In genomic region chr20:6162239-6162638, GRCh38 we compare ENCODE assay signal across 17 cellular contexts. TPM values are rescaled to one million over a fixed set of nuclear protein-coding genes. Genes with fewer than 3 reads are reported as not detected.
A peak's percentile ranks its signal among the peaks of the same experiment; 100 is the strongest.
DNase-seq lines count a peak whose midpoint lies in the region; ATAC-seq and TF ChIP-seq lines count a peak whose summit lies in the region.
"Had no signal": no experiment of that assay in that cellular context is flagged by ENCODE, and none has a peak within 500 bp of the region (broad histone marks: within the 10 kb centered on the region; RNA-seq: fewer than 3 reads in every experiment).

No MANE protein-coding gene starts in this region.

- 11 to 18% (median 17%) methylated on average over 4 of the region's 4 CpGs for WGBS in psoas muscle, 3 donors

- no peaks in the 10 kb centered on the region for H3K36me3 ChIP-seq in SJCRH30
- no peaks in the 10 kb centered on the region for H3K36me3 ChIP-seq in cardiac muscle cell
- no peaks in the 10 kb centered on the region for H3K36me3 ChIP-seq in psoas muscle (ENCODE audit: insufficient read depth in 1 of 2, low read depth in 1 of 2)
- H3K36me3 ChIP-seq: HAP-1 had no signal

- peak; percentile 53 to 75 (median 64) for ATAC-seq in psoas muscle
- ATAC-seq: activated CD8-positive, alpha-beta memory T cell treated with anti-CD3 and anti-CD28 coated beads, Interleukin-2, amount 10 ng/mL, durations not matched to agents 7 days and 5 days; foreskin keratinocyte; left colon had no signal

- peaks cover 6% of the 10 kb centered on the region; the same call in 1 of the 2 replicates for H3K27me3 ChIP-seq in SJCRH30
- H3K27me3 ChIP-seq in cardiac muscle cell, result no peaks in the 10 kb centered on the region
- no peaks in the 10 kb centered on the region for H3K27me3 ChIP-seq in psoas muscle (ENCODE audit: insufficient read depth in 3 of 3, low read length in 2 of 3)

- H3K27ac ChIP-seq in SJCRH30, result no peak overlapping the region
- peak overlapping the region; percentile 10 for H3K27ac ChIP-seq in cardiac muscle cell
- H3K27ac ChIP-seq in psoas muscle, result no peak overlapping the region
- H3K27ac ChIP-seq: foreskin keratinocyte had no signal

- no peak for TF ChIP-seq CTCF in cardiac muscle cell (IDR thresholded peaks at IDR 0.05; ENCODE audit: low read depth, low read length)
- TF ChIP-seq CTCF in psoas muscle (IDR thresholded peaks at IDR 0.05), result no peak
- TF ChIP-seq CTCF in GM13977 (IDR thresholded peaks at IDR 0.05; ENCODE audit: extremely low read depth, insufficient read depth, missing control alignments), result no peak

- H3K9me3 ChIP-seq in SJCRH30 (replicated peaks) (no peaks in the 10 kb centered on the region), cardiac muscle cell (ENCODE audit: low read depth) (no peaks in the 10 kb centered on the region), psoas muscle (no peaks in the 10 kb centered on the region)
- H3K9me3 ChIP-seq: HAP-1 had no signal

- DNase-seq in C1 segment of cervical spinal cord (lab: John Stamatoyannopoulos, UW), result peak in 8 of 14 donors; percentile 3 to 60 (median 16)
- DNase-seq in SJCRH30, result peak; percentile 25
- peak; percentile 56 to 86 for DNase-seq in cardiac muscle cell (ENCODE audit: low read depth in 1 of 2, low spot score in 1 of 2)
- peak; percentile 74 to 86 for DNase-seq in psoas muscle
- DNase-seq in germinal center (ENCODE audit: low spot score), result no peak
- DNase-seq in GM13977 (ENCODE audit: low spot score), result no peak
- no peak for DNase-seq in NCI-H1436 (lab: John Stamatoyannopoulos, UW)
- DNase-seq in NOMO-1 treated with dmso at 0.1 percent for 144 hours (lab: John Stamatoyannopoulos, UW; ENCODE audit: unreplicated experiment), result no peak
- DNase-seq: activated CD8-positive, alpha-beta memory T cell treated with anti-CD3 and anti-CD28 coated beads, Interleukin-2, amount 10 ng/mL, durations not matched to agents 7 days and 5 days; activated naive CD4-positive, alpha-beta T cell treated with anti-CD3 and anti-CD28 coated beads, Interleukin-2, amount 50 U/mL, for 16 hours; cortex of kidney; DMS79; foreskin keratinocyte; NCI-H774; SIG-M5 had no signal

- no peaks in the 10 kb centered on the region for H3K4me1 ChIP-seq in SJCRH30
- H3K4me1 ChIP-seq in cardiac muscle cell (ENCODE audit: low read depth), result peaks cover 21% of the 10 kb centered on the region
- H3K4me1 ChIP-seq in psoas muscle, result peaks cover 8% of the 10 kb centered on the region
- H3K4me1 ChIP-seq: foreskin keratinocyte had no signal

- in situ Hi-C loops in GM13977 (cut with MboI; ENCODE audit: low pct_unique_long_range_greater_than_20kb, low sequenced_read_pairs, unreplicated experiment), result no loop called here

- H3K4me3 ChIP-seq in SJCRH30 (no peak overlapping the region), cardiac muscle cell (no peak overlapping the region), psoas muscle (no peak overlapping the region)
- H3K4me3 ChIP-seq: HAP-1 had no signal

- intact Hi-C loops in psoas muscle (cut with DNase I), result no loop called here

RNA-seq across cellular contexts. Expression of gene FERMT1, which starts 39.4 kb away (rescaled TPM):
- 4.7 and 5.7 TPM in 2 replicates for total RNA-seq in SJCRH30 (2014; rRNA removed; shearing (Covaris generic))
- total RNA-seq in cardiac muscle cell (9.3 and 15.2 TPM in 2 replicates), psoas muscle (1 to 10 TPM in 1 of 4 donors, under 1 TPM in 3; 0.13 to 1.0 (median 0.38) TPM)
- polyA plus RNA-seq in cardiac muscle cell (9.6 and 10.5 TPM in 2 replicates), psoas muscle (under 1 TPM; 0.03 to 0.06 (median 0.04) TPM)

Comparison
In these comparisons a context has a peak if more than half of its experiments do, and no peak if none do; other contexts are left out.
1. DNase-seq: peak in C1 segment of cervical spinal cord (8 of 14), SJCRH30 (2 of 2), cardiac muscle cell (2 of 2) and psoas muscle (2 of 2); none in germinal center (single experiment), GM13977 (single experiment), NCI-H1436 (single experiment) and NOMO-1 treated with dmso at 0.1 percent for 144 hours (single experiment).